ENCODE assay signal across 16 cellular contexts in the genomic region with DNA sequence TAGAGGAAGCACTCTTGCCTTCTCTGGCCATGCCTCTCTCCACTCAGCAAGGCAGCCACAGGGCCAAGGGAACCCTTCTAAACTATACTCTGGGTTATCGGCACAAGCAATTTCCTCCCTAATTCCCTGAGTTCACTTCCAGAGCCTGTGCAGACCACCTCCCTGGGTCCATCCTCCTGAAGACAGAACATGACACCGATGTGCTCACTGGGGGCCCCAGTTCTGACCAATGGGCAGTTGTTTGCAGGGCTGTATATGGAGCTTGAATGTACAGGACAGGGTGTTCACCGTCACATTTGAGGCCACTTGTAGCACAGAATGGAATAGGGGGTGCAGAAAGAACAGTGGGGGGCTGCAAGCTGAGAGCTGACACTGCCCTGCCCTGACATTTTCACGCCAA.
DNase-seq lines count a peak whose midpoint lies in the region; ATAC-seq and TF ChIP-seq lines count a peak whose summit lies in the region.
"Had no signal": no experiment of that assay in that cellular context is flagged by ENCODE, and none has a peak within 500 bp of the region (broad histone marks: within the 10 kb centered on the region; RNA-seq: fewer than 3 reads in every experiment).

No MANE protein-coding gene starts in this region.

- 80 to 90% (median 84%) methylated on average over 4 of the region's 4 CpGs for WGBS in spleen, 5 donors

- no peak for ATAC-seq in activated T-cell treated with anti-CD3 and anti-CD28 coated beads, Interleukin-2, amount 50 U/mL, for 4 hours
- ATAC-seq: GM12878, HepG2 had no signal

- intact Hi-C loops in CD14-positive monocyte (cut with micrococcal nuclease) = no loop called here
- intact Hi-C loops in spleen (cut with DNase I; ENCODE audit: low total_unique reads) = no loop called here

- H3K27me3 Mint-ChIP-seq in CD14-positive monocyte (ENCODE audit: low read depth in 3 of 3) (no peaks in the 10 kb centered on the region), glutamatergic neuron (ENCODE audit: unreplicated experiment) (no peaks in the 10 kb centered on the region)
- H3K27me3 Mint-ChIP-seq in activated T-cell treated with anti-CD3 and anti-CD28 coated beads, Interleukin-2, amount 50 U/mL, for 4 hours (ENCODE audit: low read depth) = no peaks in the 10 kb centered on the region
- H3K27me3 Mint-ChIP-seq: B cell; CD4-positive, alpha-beta memory T cell had no signal

- no peak for TF ChIP-seq POLR2A in spleen (IDR thresholded peaks at IDR 0.05)

- no peak overlapping the region for H3K9ac ChIP-seq in OCI-LY3 (ENCODE audit: low read length)

- H3K4me3 ChIP-seq in OCI-LY3 (ENCODE audit: low read length) (no peak overlapping the region), spleen (no peak overlapping the region)
- H3K4me3 ChIP-seq: GM12878 had no signal

- H3K36me3 Mint-ChIP-seq in CD14-positive monocyte (peaks cover 42 to 43% of the 10 kb centered on the region in 2 donors), glutamatergic neuron (ENCODE audit: unreplicated experiment) (no peaks in the 10 kb centered on the region)
- H3K36me3 Mint-ChIP-seq in activated T-cell treated with anti-CD3 and anti-CD28 coated beads, Interleukin-2, amount 50 U/mL, for 4 hours (ENCODE audit: insufficient read depth) = no peaks in the 10 kb centered on the region
- H3K36me3 Mint-ChIP-seq: CD4-positive, alpha-beta memory T cell had no signal

- H3K36me3 ChIP-seq in OCI-LY3 (replicated peaks; ENCODE audit: low read depth, low read length) = peaks cover 62% of the 10 kb centered on the region
- peaks cover 0 to 12% (median 0%) of the 10 kb centered on the region in 6 donors for H3K36me3 ChIP-seq in spleen

- H3K4me3 Mint-ChIP-seq in CD14-positive monocyte (no peak overlapping the region), glutamatergic neuron (ENCODE audit: unreplicated experiment) (no peak overlapping the region)
- no peak overlapping the region for H3K4me3 Mint-ChIP-seq in activated T-cell treated with anti-CD3 and anti-CD28 coated beads, Interleukin-2, amount 50 U/mL, for 4 hours
- H3K4me3 Mint-ChIP-seq: B cell; CD4-positive, alpha-beta memory T cell; HFFc6 had no signal

- peaks cover 39% of the 10 kb centered on the region for H3K79me2 ChIP-seq in OCI-LY3 (ENCODE audit: low read length)

- DNase-seq in CD14-positive monocyte (ENCODE audit: low spot score) (no peak), glutamatergic neuron (peak; percentile 13), spleen (peak; percentile 20), HuH-7.5 (ENCODE audit: low spot score) (no peak)
- DNase-seq in activated T-cell treated with anti-CD3 and anti-CD28 coated beads, Interleukin-2, amount 50 U/mL, for 4 hours = no peak
- DNase-seq in activated CD4-positive, alpha-beta T cell treated with anti-CD3 and anti-CD28 coated beads for 4 hours = no peak
- DNase-seq: ACHN; C1 segment of cervical spinal cord; CD4-positive, alpha-beta memory T cell; DMS79; HCEC 1CT; HFFc6 had no signal

- no peak overlapping the region for H3K4me2 ChIP-seq in OCI-LY3 (ENCODE audit: low read length)

- H4K20me1 ChIP-seq in OCI-LY3 (ENCODE audit: insufficient read depth, low read length) = peaks cover 19% of the 10 kb centered on the region; the same call in 1 of the 2 replicates

- H3K9me3 ChIP-seq in OCI-LY3 (ENCODE audit: insufficient read depth, low read length) = no peaks in the 10 kb centered on the region
- no peaks in the 10 kb centered on the region for H3K9me3 ChIP-seq in spleen

- H3K27ac Mint-ChIP-seq in CD14-positive monocyte (peak overlapping the region in 4 of 7 donors; percentile 36 to 62 (median 39)), glutamatergic neuron (ENCODE audit: unreplicated experiment) (no peak overlapping the region)
- H3K27ac Mint-ChIP-seq: B cell; CD4-positive, alpha-beta memory T cell; HFFc6 had no signal

- H3K27me3 ChIP-seq in OCI-LY3 (ENCODE audit: low read depth, low read length) (no peaks in the 10 kb centered on the region), spleen (replicated peaks in 1 of 7) (no peaks in the 10 kb centered on the region)

- TF ChIP-seq CTCF in CD14-positive monocyte (IDR thresholded peaks at IDR 0.05) (no peak), OCI-LY3 (IDR thresholded peaks at IDR 0.05; ENCODE audit: low read depth, low read length) (no peak), glutamatergic neuron (IDR thresholded peaks at IDR 0.05; ENCODE audit: partially characterized antibody, unreplicated experiment) (no peak), spleen (IDR thresholded peaks at IDR 0.05 in 8 of 11, conservative IDR thresholded peaks at IDR 0.05 in 3 of 11) (no peak)

- H3K4me1 ChIP-seq in OCI-LY3 (ENCODE audit: low read length) = peaks cover 18% of the 10 kb centered on the region
- no peaks in the 10 kb centered on the region for H3K4me1 ChIP-seq in spleen

- H3K27ac ChIP-seq in OCI-LY3 (ENCODE audit: low read length) (peak overlapping the region; percentile 64; the same call in 1 of the 2 replicates), spleen (no peak overlapping the region)

- H3K4me1 Mint-ChIP-seq in CD14-positive monocyte = no peaks in the 10 kb centered on the region
- no peaks in the 10 kb centered on the region for H3K4me1 Mint-ChIP-seq in glutamatergic neuron (ENCODE audit: low read depth, unreplicated experiment)
- no peaks in the 10 kb centered on the region for H3K4me1 Mint-ChIP-seq in activated T-cell treated with anti-CD3 and anti-CD28 coated beads, Interleukin-2, amount 50 U/mL, for 4 hours (ENCODE audit: low read depth)
- H3K4me1 Mint-ChIP-seq: B cell; CD4-positive, alpha-beta memory T cell had no signal

- no peak overlapping the region for H2AFZ ChIP-seq in OCI-LY3 (ENCODE audit: low read depth, low read length)

- peaks cover 0 to 3% (median 0%) of the 10 kb centered on the region in 7 donors for H3K9me3 Mint-ChIP-seq in CD14-positive monocyte
- no peaks in the 10 kb centered on the region for H3K9me3 Mint-ChIP-seq in glutamatergic neuron (ENCODE audit: unreplicated experiment)
- H3K9me3 Mint-ChIP-seq in activated T-cell treated with anti-CD3 and anti-CD28 coated beads, Interleukin-2, amount 50 U/mL, for 4 hours = no peaks in the 10 kb centered on the region
- H3K9me3 Mint-ChIP-seq: CD4-positive, alpha-beta memory T cell; HFFc6 had no signal

Comparison
In these comparisons a context has a peak if more than half of its experiments do, and no peak if none do; other contexts are left out.
1. DNase-seq: peak in glutamatergic neuron (single experiment) and spleen (single experiment); none in CD14-positive monocyte (single experiment), HuH-7.5 (single experiment), activated T-cell treated with anti-CD3 and anti-CD28 coated beads, Interleukin-2, amount 50 U/mL, for 4 hours (single experiment) and activated CD4-positive, alpha-beta T cell treated with anti-CD3 and anti-CD28 coated beads for 4 hours (0 of 2).